8 cellular contexts compared by ENCODE assay signal in the genomic region with DNA sequence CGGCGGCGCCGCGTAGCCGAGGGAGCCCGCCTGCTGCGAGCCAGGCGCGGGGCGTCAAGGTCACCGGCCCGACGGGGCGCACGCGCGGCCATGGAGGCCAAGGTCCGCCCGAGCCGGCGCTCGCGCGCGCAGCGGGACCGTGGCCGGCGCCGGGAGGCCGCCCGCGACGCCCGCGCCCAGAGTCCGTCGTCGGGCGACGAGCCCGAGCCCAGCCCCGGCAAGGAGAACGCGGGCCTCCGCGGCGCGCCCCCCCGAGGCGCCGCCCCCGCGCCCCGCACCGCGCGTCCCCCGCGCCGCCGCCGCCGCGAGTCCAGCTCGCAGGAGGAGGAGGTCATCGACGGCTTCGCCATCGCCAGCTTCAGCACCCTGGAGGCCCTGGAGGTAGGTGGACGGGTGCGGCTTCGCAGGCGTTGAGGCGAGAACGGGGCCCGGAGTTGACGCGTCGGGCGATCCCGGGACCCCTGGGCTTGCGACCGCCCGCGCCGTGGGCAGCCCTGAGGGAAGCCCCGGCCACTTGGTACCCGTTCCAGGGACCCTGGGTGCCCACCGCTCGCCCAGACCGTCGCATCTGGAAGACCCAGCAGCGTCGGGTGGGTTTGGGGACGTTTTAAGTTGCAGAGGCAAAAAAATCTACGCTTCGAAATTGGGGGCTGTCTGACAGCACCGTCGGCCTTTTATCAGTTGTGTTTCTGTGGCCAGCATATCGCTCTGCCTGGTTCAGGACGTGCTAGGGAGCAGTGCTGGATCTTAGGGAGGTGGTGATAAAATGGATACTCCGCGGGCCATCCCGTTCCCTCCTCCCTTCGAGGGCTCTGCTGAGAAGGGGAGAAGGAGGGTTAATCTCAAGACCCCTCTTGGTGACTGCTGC. TPM values are rescaled to one million over a fixed set of nuclear protein-coding genes. Genes with fewer than 3 reads are reported as not detected.
DNase-seq lines count a peak whose midpoint lies in the region; ATAC-seq and TF ChIP-seq lines count a peak whose summit lies in the region.

No MANE protein-coding gene starts in this region.

- H3K36me3 Mint-ChIP-seq in CD4-positive, alpha-beta T cell (ENCODE audit: low read depth) = peaks cover 14% of the 10 kb centered on the region
- H3K36me3 Mint-ChIP-seq in H9 (ENCODE audit: insufficient read depth in 1 of 3, low read depth in 3 of 3) (peaks cover 3 to 5% (median 5%) of the 10 kb centered on the region in 3 experiments), T-cell (peaks cover 3% of the 10 kb centered on the region)

- H4K20me1 ChIP-seq in H9 (ENCODE audit: control insufficient read depth, insufficient read depth, insufficient read length) = no peaks in the 10 kb centered on the region

- H3K14ac ChIP-seq in H9 (ENCODE audit: insufficient read depth, low read length) = peak overlapping the region; percentile 25; the same call in 1 of the 2 replicates

- H3K4me1 Mint-ChIP-seq in CD4-positive, alpha-beta T cell (ENCODE audit: low read depth) = peaks cover 73% of the 10 kb centered on the region
- H3K4me1 Mint-ChIP-seq in H9 (peaks cover 18 to 24% of the 10 kb centered on the region in 2 experiments), T-cell (peaks cover 69 to 75% (median 74%) of the 10 kb centered on the region in 3 donors)

- H2AK5ac ChIP-seq in H9 (ENCODE audit: insufficient read length, low read length) = no peak overlapping the region

- H3K79me2 ChIP-seq in H9 (ENCODE audit: insufficient read depth, low read length) = peaks cover 27% of the 10 kb centered on the region; the same call in 1 of the 2 replicates

- H2BK120ac ChIP-seq in H9 (ENCODE audit: low read depth, low read length, poor library complexity, severe bottlenecking) = no peak overlapping the region

- H3K4me3 ChIP-seq in psoas muscle = peak overlapping the region; percentile 85

- H3K23me2 ChIP-seq in H9 (ENCODE audit: insufficient read length, low read depth, low read length, poor library complexity, severe bottlenecking) = peaks cover 6% of the 10 kb centered on the region

- peaks cover 8% of the 10 kb centered on the region for H3K79me1 ChIP-seq in H9 (ENCODE audit: insufficient read depth, low read depth, low read length, poor library complexity, severe bottlenecking)

- no peak for DNase-seq in CD4-positive, alpha-beta T cell
- no peak for DNase-seq in H9
- no peak for DNase-seq in T-cell
- no peak for DNase-seq in foreskin keratinocyte
- DNase-seq in psoas muscle = no peak
- no peak for DNase-seq in epidermal melanocyte (ENCODE audit: insufficient read length, low spot score)
- no peak for DNase-seq in pons (ENCODE audit: low spot score)

- no CpG with 5 or more reads among the region's 107 CpGs for WGBS in H9 (ENCODE audit: extremely low coverage, insufficient read length, low lambda C conversion rate)
- 1% methylated on average over 42 to 107 of the region's 107 CpGs for WGBS in psoas muscle, 3 donors

- TF ChIP-seq CTCF in CD4-positive, alpha-beta T cell (IDR thresholded peaks at IDR 0.05) = no peak
- no peak for TF ChIP-seq CTCF in H9 (conservative IDR thresholded peaks at IDR 0.05)
- TF ChIP-seq CTCF in foreskin keratinocyte (conservative IDR thresholded peaks at IDR 0.05) = no peak
- TF ChIP-seq CTCF in psoas muscle (IDR thresholded peaks at IDR 0.05) = no peak

- H3K4ac ChIP-seq in H9 (ENCODE audit: low read depth, low read length) = no peak overlapping the region

- H4K91ac ChIP-seq in H9 (ENCODE audit: insufficient read length, low read depth, low read length) = no peak overlapping the region

- H3T11ph ChIP-seq in H9 (ENCODE audit: low read length) = no peak overlapping the region

- H3K27ac Mint-ChIP-seq in CD4-positive, alpha-beta T cell = peak overlapping the region; percentile 91
- H3K27ac Mint-ChIP-seq in H9 = no peak overlapping the region
- peak overlapping the region; percentile 87 to 88 for H3K27ac Mint-ChIP-seq in T-cell

- no peaks in the 10 kb centered on the region for H3K9me3 Mint-ChIP-seq in CD4-positive, alpha-beta T cell
- H3K9me3 Mint-ChIP-seq in H9 (no peaks in the 10 kb centered on the region), T-cell (no peaks in the 10 kb centered on the region)

- H3K56ac ChIP-seq in H9 (ENCODE audit: insufficient read length, low read depth, low read length) = no peak overlapping the region

- H2AFZ ChIP-seq in H9 (ENCODE audit: low read length) = no peak overlapping the region

- H2BK20ac ChIP-seq in H9 (ENCODE audit: low read depth, low read length, poor library complexity, severe bottlenecking) = no peak overlapping the region

- H3K4me1 ChIP-seq in H9 (ENCODE audit: insufficient read depth, low read length) (no peaks in the 10 kb centered on the region; the same call in 1 of the 2 replicates), foreskin keratinocyte (peaks cover 4% of the 10 kb centered on the region), psoas muscle (peaks cover 48% of the 10 kb centered on the region)

- H3K27me3 Mint-ChIP-seq in CD4-positive, alpha-beta T cell = no peaks in the 10 kb centered on the region
- H3K27me3 Mint-ChIP-seq in H9 (ENCODE audit: low read depth) = peaks cover 48% of the 10 kb centered on the region
- no peaks in the 10 kb centered on the region for H3K27me3 Mint-ChIP-seq in T-cell

- intact Hi-C loops in CD4-positive, alpha-beta T cell (cut with DNase I, micrococcal nuclease) = no loop called here
- intact Hi-C loops in psoas muscle (cut with DNase I) = no loop called here

- no peak overlapping the region for H3K18ac ChIP-seq in H9 (ENCODE audit: insufficient read length, low read depth, low read length)

- H3K9me3 ChIP-seq in CD4-positive, alpha-beta T cell (ENCODE audit: control insufficient read depth, low read length) = no peaks in the 10 kb centered on the region
- H3K9me3 ChIP-seq in H9 (ENCODE audit: control insufficient read depth, low read depth, low read length) (no peaks in the 10 kb centered on the region), psoas muscle (no peaks in the 10 kb centered on the region)

- peak overlapping the region; percentile 91 for H3K4me3 Mint-ChIP-seq in CD4-positive, alpha-beta T cell
- peak overlapping the region; percentile 78 to 87 for H3K4me3 Mint-ChIP-seq in H9
- H3K4me3 Mint-ChIP-seq in T-cell = peak overlapping the region; percentile 82 to 94 (median 88)

- no peaks in the 10 kb centered on the region for H3K27me3 ChIP-seq in CD4-positive, alpha-beta T cell (ENCODE audit: control insufficient read depth, insufficient read depth, low read length)
- H3K27me3 ChIP-seq in H9 (ENCODE audit: insufficient read depth, low read length) (peaks cover 8% of the 10 kb centered on the region; the same call in 1 of the 2 replicates), foreskin keratinocyte (peaks cover 14% of the 10 kb centered on the region), psoas muscle (ENCODE audit: insufficient read depth in 3 of 3, low read length in 2 of 3) (no peaks in the 10 kb centered on the region)

- no peak for ATAC-seq in CD4-positive, alpha-beta T cell (ENCODE audit: poor library complexity)
- ATAC-seq in T-cell (replicated peaks in 1 of 4) = no peak
- no peak for ATAC-seq in foreskin keratinocyte
- ATAC-seq in psoas muscle = no peak
- ATAC-seq in GM19023 (IDR thresholded peaks at IDR 0.05; ENCODE audit: unreplicated experiment) = no peak

- peak overlapping the region; percentile 54 for H3K4me2 ChIP-seq in H9 (ENCODE audit: insufficient read depth, insufficient read length, low read length)

- H4K5ac ChIP-seq in H9 (ENCODE audit: insufficient read length, low read depth, low read length) = no peak overlapping the region

- POLR2A ChIA-PET in CD4-positive, alpha-beta T cell (lab: Charles Lee) = no interaction called here
- POLR2A ChIA-PET in T-cell (lab: Charles Lee) = no interaction called here

- no peak overlapping the region for H3K9ac ChIP-seq in H9 (ENCODE audit: extremely low read depth, insufficient read length, low read length)

- H2BK15ac ChIP-seq in H9 (ENCODE audit: low read depth, low read length) = no peak overlapping the region

- no peak overlapping the region for H2BK12ac ChIP-seq in H9 (ENCODE audit: insufficient read length, low read depth, low read length)

- peak overlapping the region; percentile 7 for H3K27ac ChIP-seq in CD4-positive, alpha-beta T cell (ENCODE audit: low read depth, low read length)
- H3K27ac ChIP-seq in H9 (ENCODE audit: insufficient read length, low read depth, low read length) (no peak overlapping the region), foreskin keratinocyte (peak overlapping the region; percentile 40), psoas muscle (peak overlapping the region; percentile 71)

- no peak overlapping the region for H3K23ac ChIP-seq in H9 (ENCODE audit: insufficient read length, low read depth, low read length)

- no peak overlapping the region for H4K8ac ChIP-seq in H9 (replicated peaks; ENCODE audit: insufficient read length, low read depth, low read length)

- no peaks in the 10 kb centered on the region for H3K36me3 ChIP-seq in psoas muscle (ENCODE audit: insufficient read depth in 1 of 2, low read depth in 1 of 2)

- no peak overlapping the region for H2BK5ac ChIP-seq in H9 (ENCODE audit: insufficient read length, low read length)

- CTCF ChIA-PET in CD4-positive, alpha-beta T cell (lab: Charles Lee) = no interaction called here
- CTCF ChIA-PET in T-cell (lab: Charles Lee) = no interaction called here

RNA-seq across cellular contexts. Expression of gene FBRSL1, which starts 0.8 kb away (rescaled TPM):
- 10 to 100 TPM; 75.8 to 80.7 TPM for total RNA-seq in CD4-positive, alpha-beta T cell
- total RNA-seq in H9 (2021) (90.8 and 92.3 TPM in 2 replicates), T-cell (100 to 1,000 TPM in 2 of 5 donors, 10 to 100 TPM in 3; 82.1 to 114 (median 99.3) TPM), foreskin keratinocyte (20.0 and 21.6 TPM in 2 replicates), psoas muscle (10 to 100 TPM; 40.1 to 54.5 (median 43.0) TPM)
- polyA plus RNA-seq in foreskin keratinocyte (23.7 and 30.7 TPM in 2 replicates), psoas muscle (10 to 100 TPM; 23.0 to 37.8 (median 32.8) TPM)

Comparison
In these comparisons a context has a peak if more than half of its experiments do, and no peak if none do; other contexts are left out.
1. H3K27ac Mint-ChIP-seq: peak in CD4-positive, alpha-beta T cell (single experiment) and T-cell (2 of 2); none in H9 (0 of 3).
2. Peak in every context shown above with its lines, with median percentiles within 50 percentile points of each other: H3K4me3 Mint-ChIP-seq.